ENCODE assay signal across 10 cellular contexts in genomic region chr5:145858929-145859328, GRCh38.
"Had no signal": no experiment of that assay in that cellular context is flagged by ENCODE, and none has a peak within 500 bp of the region (broad histone marks: within the 10 kb centered on the region; RNA-seq: fewer than 3 reads in every experiment).

No MANE protein-coding gene starts in this region.

- H3K4me3 Mint-ChIP-seq: activated CD8-positive, alpha-beta T cell treated with anti-CD3 and anti-CD28 coated beads for 36 hours; immature natural killer cell; naive thymus-derived CD4-positive, alpha-beta T cell had no signal

- DNase-seq: activated CD8-positive, alpha-beta memory T cell treated with anti-CD3 and anti-CD28 coated beads, Interleukin-2, amount 50 U/mL, for 48 hours; activated CD8-positive, alpha-beta T cell treated with anti-CD3 and anti-CD28 coated beads for 36 hours; central memory CD4-positive, alpha-beta T cell; cortex of kidney; effector CD8-positive, alpha-beta T cell; immature natural killer cell; naive thymus-derived CD4-positive, alpha-beta T cell; sigmoid colon; stimulated activated CD4-positive, alpha-beta T cell treated with anti-CD3 and anti-CD28 coated beads, Interleukin-12 subunit alpha, Interleukin-12 subunit beta, amount 100 ng/mL, for 4 hours; stimulated activated naive CD4-positive, alpha-beta T cell treated with Interleukin-2 at 50 U/mL for 16 hours had no signal

- H3K9me3 Mint-ChIP-seq: activated CD8-positive, alpha-beta T cell treated with anti-CD3 and anti-CD28 coated beads for 36 hours; immature natural killer cell; naive thymus-derived CD4-positive, alpha-beta T cell had no signal

- H3K27ac Mint-ChIP-seq: activated CD8-positive, alpha-beta T cell treated with anti-CD3 and anti-CD28 coated beads for 36 hours; immature natural killer cell; naive thymus-derived CD4-positive, alpha-beta T cell had no signal

- ATAC-seq: activated CD8-positive, alpha-beta T cell treated with anti-CD3 and anti-CD28 coated beads for 36 hours; naive thymus-derived CD4-positive, alpha-beta T cell had no signal

- H3K36me3 Mint-ChIP-seq: immature natural killer cell; naive thymus-derived CD4-positive, alpha-beta T cell had no signal
